In genomic region chr4:145732416-145732815, GRCh38 we compare ENCODE assay signal across 8 cellular contexts. TPM values are rescaled to one million over a fixed set of nuclear protein-coding genes. Genes with fewer than 3 reads are reported as not detected.
DNase-seq lines count a peak whose midpoint lies in the region; ATAC-seq and TF ChIP-seq lines count a peak whose summit lies in the region.

No MANE protein-coding gene starts in this region.

- no peaks in the 10 kb centered on the region for H3K9me3 ChIP-seq in right atrium auricular region

- no peaks in the 10 kb centered on the region for H3K27me3 Mint-ChIP-seq in MCF 10A (ENCODE audit: insufficient read depth, unreplicated experiment)

- H3K27me3 ChIP-seq in right atrium auricular region, result no peaks in the 10 kb centered on the region

- peak overlapping the region; percentile 93 to 99 for H3K27ac ChIP-seq in right atrium auricular region

- CTCF ChIA-PET in MCF 10A (lab: Yijun Ruan, JAX), result interaction anchor here (0.5 to 1.1 kb wide), 2 partner anchors 112 to 1314 kb away, joined by 3 to 4 read pairs; no protein-coding TSS in a partner anchor

- peak overlapping the region; percentile 98 for H3K27ac Mint-ChIP-seq in MCF 10A (ENCODE audit: low read depth, unreplicated experiment)

- no TSS peak for BruUV-seq in MCF 10A (replicated peaks; lab: Mats Ljungman, UMichigan)

- TF ChIP-seq CTCF in right atrium auricular region (IDR thresholded peaks at IDR 0.05), result no peak
- TF ChIP-seq CTCF in MCF 10A (IDR thresholded peaks at IDR 0.05; ENCODE audit: unreplicated experiment), result no peak

- no peak for DNase-seq in right atrium auricular region (ENCODE audit: low spot score)
- no peak for DNase-seq in left cardiac atrium
- DNase-seq in MCF 10A (ENCODE audit: unreplicated experiment), result no peak
- peak; percentile 12 for DNase-seq in midbrain (lab: John Stamatoyannopoulos, UW)
- DNase-seq in NCI-H1436 treated with DMSO at 0.1 percent for 48 hours (lab: John Stamatoyannopoulos, UW), result no peak
- no peak for DNase-seq in dedifferentiated amniotic fluid mesenchymal stem cell (ENCODE audit: extremely low spot score)
- DNase-seq in NCI-H2081 (lab: John Stamatoyannopoulos, UW), result no peak

- ATAC-seq in left cardiac atrium (no peak), HG03045 (IDR thresholded peaks at IDR 0.05; ENCODE audit: unreplicated experiment) (no peak)

- peaks cover 0 to 56% of the 10 kb centered on the region in 2 donors for H3K4me1 ChIP-seq in right atrium auricular region

- H3K4me1 Mint-ChIP-seq in MCF 10A (ENCODE audit: insufficient read depth, unreplicated experiment), result peaks cover 41% of the 10 kb centered on the region

- H3K36me3 Mint-ChIP-seq in MCF 10A (ENCODE audit: insufficient read depth, unreplicated experiment), result no peaks in the 10 kb centered on the region

- intact Hi-C loops in left cardiac atrium (cut with DNase I) (loop anchor here in 1 of 2 donors (5.0 to 10.0 kb wide), 3 partner anchors 82 to 200 kb away; partner anchors contain the start of gene MMAA), MCF 10A (cut with micrococcal nuclease) (loop anchor here (5.0 kb wide), 2 partner anchors 135 to 155 kb away; no protein-coding TSS in a partner anchor)

- H3K36me3 ChIP-seq in right atrium auricular region, result no peaks in the 10 kb centered on the region

- no peaks in the 10 kb centered on the region for H3K9me3 Mint-ChIP-seq in MCF 10A (ENCODE audit: unreplicated experiment)

- POLR2A ChIA-PET in MCF 10A (lab: Yijun Ruan, JAX), result interaction anchor here (0.7 to 3.3 kb wide), 11 partner anchors 9 to 252 kb away, joined by 3 to 54 read pairs (median 9); partner anchors contain the start of genes MMAA and ZNF827

- peak overlapping the region; percentile 69 for H3K4me3 Mint-ChIP-seq in MCF 10A (ENCODE audit: unreplicated experiment)

- peak overlapping the region; percentile 50 to 64 for H3K4me3 ChIP-seq in right atrium auricular region

RNA-seq across cellular contexts. Expression of gene C4orf51, which starts 52.5 kb away (rescaled TPM):
- total RNA-seq in right atrium auricular region (not detected), left cardiac atrium (not detected), MCF 10A (2022) (not detected in 2 replicates)
